8 cellular contexts compared by ENCODE assay signal in the genomic region with DNA sequence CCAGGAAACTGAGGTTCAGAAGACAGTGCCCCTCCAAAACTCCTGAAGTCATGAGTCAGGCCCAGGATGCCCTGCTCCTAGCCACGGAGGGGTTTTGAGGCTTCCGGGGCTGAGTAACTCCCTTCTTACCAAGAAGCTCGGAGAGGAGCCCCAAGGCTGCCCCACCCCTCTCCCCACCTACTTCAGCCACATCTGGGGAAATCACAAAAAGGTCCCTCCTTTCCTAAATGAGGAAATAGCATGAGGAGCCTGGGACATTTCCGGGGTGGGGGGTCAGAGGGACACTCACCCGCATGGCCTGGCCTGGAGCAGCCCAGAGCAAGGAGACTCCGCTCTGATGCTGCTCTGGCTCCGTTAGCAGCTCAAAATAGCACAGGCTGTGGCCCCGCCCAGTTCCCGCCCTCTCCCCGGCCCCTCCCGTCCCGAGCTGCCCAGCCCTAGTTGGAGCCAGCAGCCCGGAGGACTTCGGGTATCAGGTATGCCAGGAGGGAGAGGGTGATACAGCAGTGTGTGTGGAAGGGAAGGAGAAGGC. TPM values are rescaled to one million over a fixed set of nuclear protein-coding genes. Genes with fewer than 3 reads are reported as not detected.
DNase-seq lines count a peak whose midpoint lies in the region; ATAC-seq, FAIRE-seq and TF ChIP-seq lines count a peak whose summit lies in the region.

No MANE protein-coding gene starts in this region.

- H3K36me3 Mint-ChIP-seq in activated CD8-positive, alpha-beta T cell treated with anti-CD3 and anti-CD28 coated beads, Interleukin-2, amount 10 ng/mL, durations not matched to agents 7 days and 5 days (ENCODE audit: low read depth), result peaks cover 22% of the 10 kb centered on the region

- H3K4me3 Mint-ChIP-seq in activated CD8-positive, alpha-beta T cell treated with anti-CD3 and anti-CD28 coated beads, Interleukin-2, amount 10 ng/mL, durations not matched to agents 7 days and 5 days, result peak overlapping the region; percentile 92

- H3K36me3 ChIP-seq in mucosa of stomach (ENCODE audit: control insufficient read depth, insufficient read depth, low read length), result no peaks in the 10 kb centered on the region

- CTCF ChIA-PET in activated CD8-positive, alpha-beta T cell treated with anti-CD3 and anti-CD28 coated beads, Interleukin-2, amount 10 ng/mL, durations not matched to agents 7 days and 5 days (lab: Charles Lee), result interaction anchor here (0.6 to 20.1 kb wide), 14 partner anchors 9 to 413 kb away, joined by 3 to 414 read pairs (median 7); partner anchors contain the start of gene MYO18A

- no peaks in the 10 kb centered on the region for H3K27me3 ChIP-seq in mucosa of stomach (ENCODE audit: control insufficient read depth, insufficient read depth, low read length)

- H3K4me1 ChIP-seq in mucosa of stomach (ENCODE audit: control insufficient read depth, insufficient read depth, low read length), result peaks cover 25% of the 10 kb centered on the region

- peak overlapping the region; percentile 58 for H3K9ac ChIP-seq in mucosa of stomach (ENCODE audit: low read length)

- peak overlapping the region; percentile 98 for H3K27ac Mint-ChIP-seq in activated CD8-positive, alpha-beta T cell treated with anti-CD3 and anti-CD28 coated beads, Interleukin-2, amount 10 ng/mL, durations not matched to agents 7 days and 5 days

- POLR2A ChIA-PET in activated CD8-positive, alpha-beta T cell treated with anti-CD3 and anti-CD28 coated beads, Interleukin-2, amount 10 ng/mL, durations not matched to agents 7 days and 5 days (lab: Charles Lee), result interaction anchor here (1.0 to 3.4 kb wide), 13 partner anchors 9 to 421 kb away, joined by 3 to 33 read pairs (median 6); partner anchors contain the start of genes MYO18A, NUFIP2, PHF12 and RPL23A

- H3K9me3 ChIP-seq in mucosa of stomach (ENCODE audit: control insufficient read depth, low read length), result no peaks in the 10 kb centered on the region

- H3K4me3 ChIP-seq in mucosa of stomach (ENCODE audit: low read length), result no peak overlapping the region

- H3K27me3 Mint-ChIP-seq in activated CD8-positive, alpha-beta T cell treated with anti-CD3 and anti-CD28 coated beads, Interleukin-2, amount 10 ng/mL, durations not matched to agents 7 days and 5 days (ENCODE audit: low read depth), result no peaks in the 10 kb centered on the region

- H3K9me3 Mint-ChIP-seq in activated CD8-positive, alpha-beta T cell treated with anti-CD3 and anti-CD28 coated beads, Interleukin-2, amount 10 ng/mL, durations not matched to agents 7 days and 5 days (ENCODE audit: insufficient read depth), result no peaks in the 10 kb centered on the region

- no peak for FAIRE-seq in H54 (lab: Jason Lieb, UNC)

- peak; percentile 76 for ATAC-seq in activated CD8-positive, alpha-beta T cell treated with anti-CD3 and anti-CD28 coated beads, Interleukin-2, amount 10 ng/mL, durations not matched to agents 7 days and 5 days

- H3K4me1 Mint-ChIP-seq in activated CD8-positive, alpha-beta T cell treated with anti-CD3 and anti-CD28 coated beads, Interleukin-2, amount 10 ng/mL, durations not matched to agents 7 days and 5 days (ENCODE audit: low read depth), result peaks cover 70% of the 10 kb centered on the region

- DNase-seq in D341Med (ENCODE audit: low spot score), result peak; percentile 68
- peak; percentile 60 for DNase-seq in H54 (ENCODE audit: insufficient read length, low spot score)
- DNase-seq in NCI-H526 (lab: John Stamatoyannopoulos, UW), result peak; percentile 62 to 94
- DNase-seq in activated CD8-positive, alpha-beta T cell treated with anti-CD3 and anti-CD28 coated beads, Interleukin-2, amount 10 ng/mL, durations not matched to agents 7 days and 5 days, result peak; percentile 95
- peak; percentile 74 for DNase-seq in effector CD4-positive, alpha-beta T cell
- peak; percentile 60 to 77 for DNase-seq in stimulated activated CD8-positive, alpha-beta memory T cell treated with anti-CD3 and anti-CD28 coated beads, Interleukin-4, amount 100 ng/mL, for 4 hours (ENCODE audit: low read depth in 2 of 2, low spot score in 1 of 2)
- DNase-seq in COR-L47 (lab: John Stamatoyannopoulos, UW), result no peak

- TF ChIP-seq POLR2A in H54 (IDR thresholded peaks at IDR 0.05; ENCODE audit: low read depth, low read length), result peak; percentile 70

RNA-seq across cellular contexts. Expression of gene MYO18A, which starts 40.1 kb away (rescaled TPM):
- 10 to 100 TPM; 53.4 to 53.8 TPM for total RNA-seq in activated CD8-positive, alpha-beta T cell treated with anti-CD3 and anti-CD28 coated beads, Interleukin-2, amount 10 ng/mL, durations not matched to agents 7 days and 5 days
